Comparison of ENCODE assay signal across 16 cellular contexts in the genomic region with DNA sequence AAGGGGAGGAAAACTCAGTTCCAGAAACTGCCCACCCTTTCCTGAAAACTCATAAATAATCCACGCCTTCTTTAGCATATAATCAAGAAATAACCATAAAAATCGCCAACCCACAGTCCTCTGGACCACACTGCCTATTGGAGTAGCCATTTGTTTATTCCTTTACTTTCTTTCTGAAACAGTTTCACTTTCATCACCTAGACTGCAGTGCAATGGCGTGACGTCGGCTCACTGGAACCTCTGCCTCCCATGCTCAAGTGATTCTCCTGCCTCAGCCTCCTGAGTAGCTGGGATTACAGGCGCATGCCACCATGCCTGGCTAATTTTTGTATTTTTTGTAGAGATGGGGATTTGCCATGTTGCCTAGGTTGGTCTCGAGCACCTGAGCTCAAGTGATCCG.
"Had no signal": no experiment of that assay in that cellular context is flagged by ENCODE, and none has a peak within 500 bp of the region (broad histone marks: within the 10 kb centered on the region; RNA-seq: fewer than 3 reads in every experiment).

No MANE protein-coding gene starts in this region.

- H3K4me3 ChIP-seq: hepatocyte, neural progenitor cell, prostate gland, right atrium auricular region, stomach, upper lobe of right lung had no signal

- H3K9me3 ChIP-seq: prostate gland, right atrium auricular region, stomach, upper lobe of right lung had no signal

- H3K9me3 Mint-ChIP-seq: activated CD4-positive, alpha-beta memory T cell treated with anti-CD3 and anti-CD28 coated beads for 36 hours; activated naive CD8-positive, alpha-beta T cell treated with anti-CD3 and anti-CD28 coated beads for 36 hours; activated T-helper 17 cell treated with anti-CD3 and anti-CD28 coated beads, Interleukin-2, amount 50 U/mL, for 72 hours had no signal

- H3K27ac Mint-ChIP-seq: activated CD4-positive, alpha-beta memory T cell treated with anti-CD3 and anti-CD28 coated beads for 36 hours; activated CD4-positive, alpha-beta T cell treated with anti-CD3 and anti-CD28 coated beads for 36 hours; activated CD8-positive, alpha-beta memory T cell treated with anti-CD3 and anti-CD28 coated beads, Interleukin-2, amount 10 ng/mL, durations not matched to agents 7 days and 5 days; activated naive CD8-positive, alpha-beta T cell treated with anti-CD3 and anti-CD28 coated beads for 36 hours; activated T-helper 17 cell treated with anti-CD3 and anti-CD28 coated beads, Interleukin-2, amount 50 U/mL, for 72 hours had no signal

- H3K4me3 Mint-ChIP-seq: activated CD4-positive, alpha-beta memory T cell treated with anti-CD3 and anti-CD28 coated beads for 36 hours; activated CD4-positive, alpha-beta T cell treated with anti-CD3 and anti-CD28 coated beads for 36 hours; activated CD8-positive, alpha-beta memory T cell treated with anti-CD3 and anti-CD28 coated beads, Interleukin-2, amount 10 ng/mL, durations not matched to agents 7 days and 5 days; activated naive CD8-positive, alpha-beta T cell treated with anti-CD3 and anti-CD28 coated beads for 36 hours; activated T-helper 17 cell treated with anti-CD3 and anti-CD28 coated beads, Interleukin-2, amount 50 U/mL, for 72 hours; neural progenitor cell had no signal

- ATAC-seq: activated CD4-positive, alpha-beta T cell treated with anti-CD3 and anti-CD28 coated beads for 36 hours; activated CD8-positive, alpha-beta memory T cell treated with anti-CD3 and anti-CD28 coated beads, Interleukin-2, amount 10 ng/mL, durations not matched to agents 7 days and 5 days; activated T-helper 17 cell treated with anti-CD3 and anti-CD28 coated beads, Interleukin-2, amount 50 U/mL, for 72 hours; upper lobe of right lung had no signal

- H3K36me3 Mint-ChIP-seq: activated CD4-positive, alpha-beta memory T cell treated with anti-CD3 and anti-CD28 coated beads for 36 hours; activated CD8-positive, alpha-beta memory T cell treated with anti-CD3 and anti-CD28 coated beads, Interleukin-2, amount 10 ng/mL, durations not matched to agents 7 days and 5 days; activated naive CD8-positive, alpha-beta T cell treated with anti-CD3 and anti-CD28 coated beads for 36 hours; neural progenitor cell had no signal

- H3K4me1 Mint-ChIP-seq: activated CD4-positive, alpha-beta T cell treated with anti-CD3 and anti-CD28 coated beads for 36 hours; activated CD8-positive, alpha-beta memory T cell treated with anti-CD3 and anti-CD28 coated beads, Interleukin-2, amount 10 ng/mL, durations not matched to agents 7 days and 5 days; activated naive CD8-positive, alpha-beta T cell treated with anti-CD3 and anti-CD28 coated beads for 36 hours; activated T-helper 17 cell treated with anti-CD3 and anti-CD28 coated beads, Interleukin-2, amount 50 U/mL, for 72 hours had no signal

- H3K4me1 ChIP-seq: neural progenitor cell, prostate gland, right atrium auricular region, upper lobe of right lung had no signal

- DNase-seq: activated CD4-positive, alpha-beta memory T cell treated with anti-CD3 and anti-CD28 coated beads for 36 hours; activated CD4-positive, alpha-beta T cell treated with anti-CD3 and anti-CD28 coated beads for 36 hours; activated CD8-positive, alpha-beta memory T cell treated with anti-CD3 and anti-CD28 coated beads, Interleukin-2, amount 10 ng/mL, durations not matched to agents 7 days and 5 days; activated naive CD4-positive, alpha-beta T cell; activated naive CD8-positive, alpha-beta T cell treated with anti-CD3 and anti-CD28 coated beads for 36 hours; amniotic stem cell; foreskin fibroblast; stomach; T-helper 2 cell; upper lobe of right lung; WERI-Rb-1 had no signal

- H3K27me3 Mint-ChIP-seq: activated CD4-positive, alpha-beta T cell treated with anti-CD3 and anti-CD28 coated beads for 36 hours; activated naive CD8-positive, alpha-beta T cell treated with anti-CD3 and anti-CD28 coated beads for 36 hours had no signal

- H3K36me3 ChIP-seq: neural progenitor cell, prostate gland, right atrium auricular region, stomach, upper lobe of right lung, WERI-Rb-1 had no signal

- H3K27me3 ChIP-seq: hepatocyte, neural progenitor cell, right atrium auricular region, stomach, upper lobe of right lung had no signal
